ENCODE assay signal across 11 cellular contexts in the genomic region with DNA sequence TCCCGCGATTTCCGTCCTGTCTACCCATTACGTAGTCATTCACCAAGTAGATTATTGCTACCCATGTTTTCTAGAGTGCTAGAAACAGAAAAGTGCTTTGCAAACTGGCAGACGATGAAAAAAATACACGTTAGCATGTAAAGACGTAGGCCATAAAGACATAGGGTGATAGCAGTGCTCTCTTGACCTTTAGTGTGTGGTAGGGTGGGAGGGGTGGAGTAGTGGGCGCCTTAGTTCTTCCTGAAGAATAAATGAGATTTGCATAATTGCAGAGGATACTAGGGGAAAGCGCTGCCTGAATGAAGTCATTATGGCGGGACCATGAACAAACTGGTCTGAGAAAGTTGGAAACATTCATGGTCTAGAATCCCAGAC. TPM values are rescaled to one million over a fixed set of nuclear protein-coding genes. Genes with fewer than 3 reads are reported as not detected.
DNase-seq lines count a peak whose midpoint lies in the region; ATAC-seq, FAIRE-seq and TF ChIP-seq lines count a peak whose summit lies in the region.
"Had no signal": no experiment of that assay in that cellular context is flagged by ENCODE, and none has a peak within 500 bp of the region (broad histone marks: within the 10 kb centered on the region; RNA-seq: fewer than 3 reads in every experiment).

No MANE protein-coding gene starts in this region.

- no peaks in the 10 kb centered on the region for H4K20me1 ChIP-seq in OCI-LY7 (ENCODE audit: insufficient read depth, low read length)

- H3K79me2 ChIP-seq in OCI-LY7 (ENCODE audit: insufficient read depth, low read depth, low read length) = no peaks in the 10 kb centered on the region

- H3K9me3 ChIP-seq in Caco-2 = 0 out of 2 replicates have a peak, but pooled peaks cover 7% of the 10 kb centered on the region
- H3K9me3 ChIP-seq in OCI-LY7 (ENCODE audit: low read length) = no peaks in the 10 kb centered on the region
- H3K9me3 ChIP-seq in pancreas = no peaks in the 10 kb centered on the region

- H3K9me3 Mint-ChIP-seq in Caco-2 (ENCODE audit: unreplicated experiment) (peaks cover 23% of the 10 kb centered on the region), endothelial cell (ENCODE audit: unreplicated experiment) (no peaks in the 10 kb centered on the region)

- peak overlapping the region; percentile 74; the same call in 1 of the 2 replicates for H2AFZ ChIP-seq in OCI-LY7 (ENCODE audit: low read length)

- POLR2A ChIA-PET in Caco-2 (lab: Charles Lee) (no interaction called here), OCI-LY7 (lab: Charles Lee) (interaction anchor here (1.1 to 1.3 kb wide), 2 partner anchors 9 to 11 kb away, joined by 3 to 5 read pairs; no protein-coding TSS in a partner anchor)

- H3K4me3 ChIP-seq in Caco-2 (ENCODE audit: low read depth, low read length) = peak overlapping the region; percentile 62
- peak overlapping the region; percentile 76 for H3K4me3 ChIP-seq in OCI-LY7 (ENCODE audit: low read depth, low read length, poor library complexity, severe bottlenecking)
- peak overlapping the region in 3 of 4 donors; percentile 86 to 89 (median 88) for H3K4me3 ChIP-seq in pancreas

- H3K4me2 ChIP-seq in OCI-LY7 (ENCODE audit: low read length) = peak overlapping the region; percentile 75

- H3K4me1 ChIP-seq in Caco-2 (peaks cover 4% of the 10 kb centered on the region; the same call in 1 of the 2 replicates), OCI-LY7 (ENCODE audit: insufficient read depth, low read length, poor library complexity, severe bottlenecking) (peaks cover 5% of the 10 kb centered on the region), pancreas (no peaks in the 10 kb centered on the region)

- no TSS peak for BruUV-seq in Caco-2 (replicated peaks; lab: Mats Ljungman, UMichigan)
- BruUV-seq in OCI-LY7 (replicated peaks; lab: Mats Ljungman, UMichigan) = no TSS peak

- no peak for TF ChIP-seq CTCF in Caco-2 (IDR thresholded peaks at IDR 0.05; ENCODE audit: insufficient read depth in 1 of 2, low read depth in 1 of 2, low read length in 1 of 2, severe bottlenecking in 1 of 2, unreplicated experiment in 1 of 2)
- no peak for TF ChIP-seq CTCF in OCI-LY7 (conservative IDR thresholded peaks at IDR 0.05; ENCODE audit: low read length)
- TF ChIP-seq CTCF in endothelial cell (IDR thresholded peaks at IDR 0.05; ENCODE audit: unreplicated experiment) = no peak
- no peak for TF ChIP-seq CTCF in pancreas (IDR thresholded peaks at IDR 0.05)
- TF ChIP-seq CTCF in D721Med (IDR thresholded peaks at IDR 0.05; ENCODE audit: insufficient read depth, missing control alignments) = no peak

- 49 to 52% methylated on average over 10 of the region's 10 CpGs for WGBS in pancreas, 2 donors

- DNase-seq in Caco-2 = no peak
- DNase-seq in OCI-LY7 (ENCODE audit: low spot score) = no peak
- DNase-seq in endothelial cell (ENCODE audit: low spot score) = no peak
- DNase-seq in pancreas = no peak
- DNase-seq in D721Med (ENCODE audit: insufficient read length, low spot score) = no peak
- DNase-seq in NCI-H524 treated with DMSO at 0.1 percent for 48 hours (lab: John Stamatoyannopoulos, UW) = no peak
- DNase-seq in pons (ENCODE audit: low spot score) = no peak
- DNase-seq: amniotic stem cell; stimulated activated CD4-positive, alpha-beta T cell treated with anti-CD3 and anti-CD28 coated beads, Interleukin-1b, Interleukin-23, amount 100 ng/mL, for 48 hours had no signal

- intact Hi-C loops in Caco-2 (cut with micrococcal nuclease; ENCODE audit: unreplicated experiment) (loop anchor here (2.0 kb wide), 1 partner anchor 42 kb away; a partner anchor contains a TSS), OCI-LY7 (cut with micrococcal nuclease; ENCODE audit: unreplicated experiment) (no loop called here), pancreas (cut with DNase I) (no loop called here)

- H3K4me1 Mint-ChIP-seq in Caco-2 (ENCODE audit: low read depth, unreplicated experiment) (peaks cover 8% of the 10 kb centered on the region), endothelial cell (ENCODE audit: unreplicated experiment) (peaks cover 4% of the 10 kb centered on the region)

- H3K36me3 ChIP-seq in Caco-2 (ENCODE audit: control insufficient read depth, insufficient read depth, low read length) (peaks cover 2% of the 10 kb centered on the region; the same call in 1 of the 2 replicates), OCI-LY7 (ENCODE audit: insufficient read depth, low read length) (peaks cover 19% of the 10 kb centered on the region; the same call in 1 of the 2 replicates), pancreas (no peaks in the 10 kb centered on the region)

- peak overlapping the region; percentile 52 for H3K27ac Mint-ChIP-seq in Caco-2 (ENCODE audit: unreplicated experiment)
- peak overlapping the region; percentile 45 for H3K27ac Mint-ChIP-seq in endothelial cell (ENCODE audit: unreplicated experiment)

- no peak overlapping the region for H3K27ac ChIP-seq in OCI-LY7 (ENCODE audit: low read depth, low read length, poor library complexity, severe bottlenecking)
- H3K27ac ChIP-seq in pancreas = no peak overlapping the region

- no peaks in the 10 kb centered on the region for H3K27me3 ChIP-seq in Caco-2 (replicated peaks; ENCODE audit: control insufficient read depth, insufficient read depth, low read length)
- H3K27me3 ChIP-seq in pancreas = no peaks in the 10 kb centered on the region

- ATAC-seq in pancreas = no peak
- no peak for ATAC-seq in GM18519 (IDR thresholded peaks at IDR 0.05; ENCODE audit: low FRiP score, unreplicated experiment)

- H3K4me3 Mint-ChIP-seq in Caco-2 (ENCODE audit: unreplicated experiment) = peak overlapping the region; percentile 82
- peak overlapping the region; percentile 88 for H3K4me3 Mint-ChIP-seq in endothelial cell (ENCODE audit: unreplicated experiment)

- peaks cover 15% of the 10 kb centered on the region for H3K36me3 Mint-ChIP-seq in Caco-2 (ENCODE audit: insufficient read depth, unreplicated experiment)
- no peaks in the 10 kb centered on the region for H3K36me3 Mint-ChIP-seq in endothelial cell (ENCODE audit: low read depth, unreplicated experiment)

- CTCF ChIA-PET in Caco-2 (lab: Charles Lee) (no interaction called here), OCI-LY7 (lab: Charles Lee; ENCODE audit: unreplicated experiment) (no interaction called here)

- FAIRE-seq in pancreas (lab: Jason Lieb, UNC) = no peak
- FAIRE-seq in D721Med (lab: Jason Lieb, UNC) = no peak
- FAIRE-seq: GM19239 had no signal

- H3K27me3 Mint-ChIP-seq in Caco-2 (ENCODE audit: insufficient read depth, unreplicated experiment) = peaks cover 4% of the 10 kb centered on the region
- H3K27me3 Mint-ChIP-seq in endothelial cell (ENCODE audit: unreplicated experiment) = peaks cover 13% of the 10 kb centered on the region

- no peaks in the 10 kb centered on the region for H3K9me2 ChIP-seq in OCI-LY7 (ENCODE audit: insufficient read depth, low read length)

RNA-seq across cellular contexts. Expression of a gene that starts 0.9 kb away (rescaled TPM):
- total RNA-seq in Caco-2 (2022) (7.3 and 8.6 TPM in 2 replicates), OCI-LY7 (2022) (6.4 and 7.9 TPM in 2 replicates), endothelial cell (ENCODE audit: unreplicated experiment) (0.90 TPM), pancreas (1 to 10 TPM; 3.5 to 5.7 (median 4.3) TPM)
- 2.9 and 9.9 TPM in 2 replicates for total RNA-seq in OCI-LY7 (2014; rRNA removed; shearing (Covaris generic))
- 1 to 10 TPM; 2.8 to 3.3 TPM for polyA plus RNA-seq in pancreas

RNA-seq across cellular contexts. Expression of a gene that starts 32.8 kb away (rescaled TPM):
- total RNA-seq in Caco-2 (2022) (15.2 and 16.4 TPM in 2 replicates), OCI-LY7 (2022) (not detected in 2 replicates), endothelial cell (ENCODE audit: unreplicated experiment) (0.90 TPM), pancreas (1 to 10 TPM; 1.2 to 3.5 (median 2.4) TPM)
- total RNA-seq in OCI-LY7 (2014; rRNA removed; shearing (Covaris generic)) = not detected in 2 replicates
- polyA plus RNA-seq in pancreas = 1 to 10 TPM; 4.8 to 5.1 TPM

RNA-seq across cellular contexts. Expression of a gene that starts 41.5 kb away (rescaled TPM):
- total RNA-seq in Caco-2 (2022) (25.3 and 30.3 TPM in 2 replicates), OCI-LY7 (2022) (not detected in 2 replicates), endothelial cell (ENCODE audit: unreplicated experiment) (25.7 TPM), pancreas (10 to 100 TPM; 14.8 to 24.5 (median 19.5) TPM)
- total RNA-seq in OCI-LY7 (2014; rRNA removed; shearing (Covaris generic)) = not detected in 2 replicates
- 10 to 100 TPM; 46.1 to 56.3 TPM for polyA plus RNA-seq in pancreas

Comparison
In these comparisons a context has a peak if more than half of its experiments do, and no peak if none do; other contexts are left out.
1. RNA of a gene that starts 41.5 kb away (total RNA-seq): 25.3 to 30.3 TPM in Caco-2, 25.7 TPM in endothelial cell (single experiment) and 14.8 to 24.5 TPM in pancreas; not detected in OCI-LY7; every median in the first group is over 10 times any median in the second.
2. Peak in every context shown above with its lines, with median percentiles within 50 percentile points of each other: H3K4me3 ChIP-seq.